Comparison of ENCODE assay signal across 4 cellular contexts in the genomic region with DNA sequence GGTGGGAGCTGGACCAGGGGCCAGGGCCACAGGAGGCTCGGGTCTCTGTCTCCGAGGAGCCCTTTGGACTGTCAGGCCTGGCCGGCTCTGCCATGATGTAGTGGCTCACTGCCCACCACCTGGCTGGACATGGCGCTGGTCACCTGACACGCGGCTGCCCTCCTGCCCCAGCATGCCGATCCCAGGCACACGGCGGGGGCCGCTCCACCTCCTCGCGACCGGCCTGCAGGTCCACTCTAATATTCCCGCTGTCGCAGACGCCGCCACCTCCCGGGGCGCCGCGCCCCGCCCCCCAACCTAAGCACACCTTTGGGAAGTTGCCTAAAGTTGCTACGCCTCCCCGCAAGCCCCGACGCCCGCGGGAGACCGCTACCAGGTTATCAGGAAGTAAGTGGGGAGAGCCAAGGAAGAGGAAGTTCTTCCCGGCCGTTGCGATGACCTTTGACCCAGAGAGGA. TPM values are rescaled to one million over a fixed set of nuclear protein-coding genes. Genes with fewer than 3 reads are reported as not detected.
"Had no signal": no experiment of that assay in that cellular context is flagged by ENCODE, and none has a peak within 500 bp of the region (broad histone marks: within the 10 kb centered on the region; RNA-seq: fewer than 3 reads in every experiment).

A gene (minus strand): TSS at position 406 of the 456 bp plus-strand sequence. CDS start 58,298 bp downstream, outside the sequence.

RNA-seq across cellular contexts. Expression of the gene that starts here (rescaled TPM):
- total RNA-seq: HT-29, HT1080, IMR-90 had no signal
- polyA plus RNA-seq: IgD-negative memory B cell, IMR-90 had no signal
